In genomic region chr10:133131754-133132710, GRCh38 we compare ENCODE assay signal across 1 cellular context.
TF ChIP-seq lines count a peak whose summit lies in the region.

No MANE protein-coding gene starts in this region.

TF ChIP-seq in HepG2, 621 proteins besides CTCF, POLR2A, EP300 and RAD21:
- TF ChIP-seq ZNF546 (CRISPR knock-in tag; conservative IDR thresholded peaks at IDR 0.05), result no peak
- no peak for TF ChIP-seq ZNF614 (CRISPR knock-in tag; IDR thresholded peaks at IDR 0.05; ENCODE audit: borderline replicate concordance)
- no peak for TF ChIP-seq MLXIP (CRISPR knock-in tag; IDR thresholded peaks at IDR 0.05; ENCODE audit: borderline replicate concordance)
- no peak for TF ChIP-seq ZNF644 (CRISPR knock-in tag; IDR thresholded peaks at IDR 0.05; ENCODE audit: low read depth)
- no peak for TF ChIP-seq AKNA (CRISPR knock-in tag; IDR thresholded peaks at IDR 0.05; ENCODE audit: borderline replicate concordance)
- no peak for TF ChIP-seq ZNF550 (CRISPR knock-in tag; IDR thresholded peaks at IDR 0.05; ENCODE audit: borderline replicate concordance)
- TF ChIP-seq HNRNPUL1 (IDR thresholded peaks at IDR 0.05; ENCODE audit: low read depth, low read length), result no peak
- no peak for TF ChIP-seq ZKSCAN5 (CRISPR knock-in tag; IDR thresholded peaks at IDR 0.05)
- no peak for TF ChIP-seq CERS6 (CRISPR knock-in tag; IDR thresholded peaks at IDR 0.05)
- TF ChIP-seq ARID4A (CRISPR knock-in tag; IDR thresholded peaks at IDR 0.05; ENCODE audit: borderline replicate concordance), result no peak
- no peak for TF ChIP-seq POGK (CRISPR knock-in tag; conservative IDR thresholded peaks at IDR 0.05)
- no peak for TF ChIP-seq GMEB2 (CRISPR knock-in tag; IDR thresholded peaks at IDR 0.05; ENCODE audit: low read depth)
- TF ChIP-seq ZNF792 (CRISPR knock-in tag; IDR thresholded peaks at IDR 0.05), result no peak
- no peak for TF ChIP-seq ZNF264 (CRISPR knock-in tag; IDR thresholded peaks at IDR 0.05)
- no peak for TF ChIP-seq ZNF646 (CRISPR knock-in tag; IDR thresholded peaks at IDR 0.05)
- no peak for TF ChIP-seq FIP1L1 (IDR thresholded peaks at IDR 0.05; ENCODE audit: borderline replicate concordance, insufficient read depth, low read depth, low read length)
- no peak for TF ChIP-seq EHMT2 (IDR thresholded peaks at IDR 0.05; ENCODE audit: borderline replicate concordance, low read depth, low read length)
- TF ChIP-seq PATZ1 (CRISPR knock-in tag; IDR thresholded peaks at IDR 0.05), result no peak
- no peak for TF ChIP-seq SYNCRIP (IDR thresholded peaks at IDR 0.05; ENCODE audit: insufficient read depth, low read depth, low read length)
- TF ChIP-seq KLF12 (CRISPR knock-in tag; IDR thresholded peaks at IDR 0.05; ENCODE audit: borderline replicate concordance), result no peak
TF ChIP-seq in HepG2: peak in this region for 0.
